ENCODE assay signal across 31 cellular contexts in the genomic region with DNA sequence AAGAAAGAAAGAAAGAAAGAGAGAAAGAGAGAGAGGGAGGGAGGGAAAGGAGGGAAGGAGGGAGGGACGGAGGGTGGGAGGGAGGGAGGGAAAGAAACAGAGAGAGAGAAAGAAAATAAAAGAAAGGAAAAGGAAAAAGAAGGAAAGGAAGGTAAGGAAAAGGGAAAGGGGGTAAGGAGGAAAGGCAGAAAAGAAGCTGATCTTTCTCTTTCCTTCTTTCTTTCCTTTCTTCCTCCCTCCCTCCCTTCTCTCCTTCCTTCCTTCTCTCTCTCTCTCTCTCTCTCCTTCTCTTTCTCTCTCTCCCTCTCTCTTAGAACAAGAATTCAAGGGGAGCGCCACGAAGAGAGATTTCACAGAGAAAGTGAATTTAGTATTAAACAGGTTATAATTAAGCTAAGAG. TPM values are rescaled to one million over a fixed set of nuclear protein-coding genes. Genes with fewer than 3 reads are reported as not detected.
"Had no signal": no experiment of that assay in that cellular context is flagged by ENCODE, and none has a peak within 500 bp of the region (broad histone marks: within the 10 kb centered on the region; RNA-seq: fewer than 3 reads in every experiment).

No MANE protein-coding gene starts in this region.

- H3K9me3 ChIP-seq: testis, thyroid gland had no signal

- FAIRE-seq: urothelium cell line had no signal

- H3K4me3 Mint-ChIP-seq: stimulated activated effector memory CD8-positive, alpha-beta T cell treated with anti-CD3 and anti-CD28 coated beads, Interleukin-12 subunit alpha, Interleukin-12 subunit beta, amount 100 ng/mL, for 72 hours; stimulated activated memory B cell treated with anti-CD40 and anti-IgM and Interleukin-4, amounts not matched to agents 10 μg/mL and 1 μg/mL and 100 μg/mL, for 72 hours; stimulated activated naive B cell treated with anti-CD40 and anti-IgM and Interleukin-4, amounts not matched to agents 10 μg/mL and 1 μg/mL and 100 μg/mL, for 72 hours; stimulated activated naive CD8-positive, alpha-beta T cell treated with anti-CD3 and anti-CD28 coated beads, Interleukin-15, amount 100 ng/mL, for 72 hours; stimulated activated naive CD8-positive, alpha-beta T cell treated with anti-CD3 and anti-CD28 coated beads, Interleukin-15, Interleukin-2, amounts not matched to agents 100 ng/mL and 50 ng/mL, for 24 hours; type B pancreatic cell had no signal

- H3K27ac ChIP-seq: stomach, suprapubic skin, testis, thoracic aorta, thyroid gland, tibial artery, tibial nerve, transverse colon, upper lobe of left lung, upper lobe of right lung, uterus, vagina had no signal

- H3K36me3 ChIP-seq: stomach, suprapubic skin, thoracic aorta, thyroid gland, tibial nerve, transverse colon, upper lobe of left lung, upper lobe of right lung, uterus, vagina had no signal

- DNase-seq: stimulated activated CD4-positive, alpha-beta T cell treated with anti-CD3 and anti-CD28 coated beads, Interleukin-2, amount 100 ng/mL, for 48 hours; stimulated activated CD4-positive, alpha-beta T cell treated with anti-CD3 and anti-CD28 coated beads, Interleukin-4, amount 100 ng/mL, for 1 hour; stimulated activated CD4-positive, alpha-beta T cell treated with anti-CD3 and anti-CD28 coated beads, Interleukin-4, amount 100 ng/mL, for 24 hours; stimulated activated CD4-positive, alpha-beta T cell treated with anti-CD3 and anti-CD28 coated beads, Interleukin-4, amount 100 ng/mL, for 4 hours; stimulated activated CD8-positive, alpha-beta memory T cell treated with anti-CD3 and anti-CD28 coated beads, Interleukin-4, amount 100 ng/mL, for 48 hours; stimulated activated naive B cell treated with anti-CD40 and anti-IgM and Interleukin-4, amounts not matched to agents 10 μg/mL and 1 μg/mL and 100 μg/mL, for 72 hours; stimulated activated naive CD4-positive, alpha-beta T cell; stimulated activated naive CD4-positive, alpha-beta T cell treated with Interleukin-2 at 50 U/mL for 16 hours; stimulated activated naive CD8-positive, alpha-beta T cell treated with anti-CD3 and anti-CD28 coated beads, Interleukin-15, amount 100 ng/mL, for 72 hours; stimulated activated naive CD8-positive, alpha-beta T cell treated with anti-CD3 and anti-CD28 coated beads, Interleukin-15, Interleukin-2, amounts not matched to agents 100 U/mL and 50 U/mL, for 24 hours; stomach; substantia nigra; testis; thyroid gland; tibial artery; transverse colon; trophoblast cell; upper lobe of left lung; upper lobe of right lung; uterus had no signal

- H3K27me3 ChIP-seq: stomach, suprapubic skin, testis, thyroid gland, tibial artery, tibial nerve, transverse colon, upper lobe of left lung, upper lobe of right lung, uterus, vagina had no signal

- H3K27ac Mint-ChIP-seq: stimulated activated effector memory CD8-positive, alpha-beta T cell treated with anti-CD3 and anti-CD28 coated beads, Interleukin-12 subunit alpha, Interleukin-12 subunit beta, amount 100 ng/mL, for 72 hours; stimulated activated memory B cell treated with anti-CD40 and anti-IgM and Interleukin-4, amounts not matched to agents 10 μg/mL and 1 μg/mL and 100 μg/mL, for 72 hours; stimulated activated naive B cell treated with anti-CD40 and anti-IgM and Interleukin-4, amounts not matched to agents 10 μg/mL and 1 μg/mL and 100 μg/mL, for 72 hours; stimulated activated naive CD8-positive, alpha-beta T cell treated with anti-CD3 and anti-CD28 coated beads, Interleukin-15, amount 100 ng/mL, for 72 hours; stimulated activated naive CD8-positive, alpha-beta T cell treated with anti-CD3 and anti-CD28 coated beads, Interleukin-15, Interleukin-2, amounts not matched to agents 100 ng/mL and 50 ng/mL, for 24 hours; type B pancreatic cell had no signal

- H3K4me1 Mint-ChIP-seq: stimulated activated effector memory CD8-positive, alpha-beta T cell treated with anti-CD3 and anti-CD28 coated beads, Interleukin-12 subunit alpha, Interleukin-12 subunit beta, amount 100 ng/mL, for 72 hours; stimulated activated memory B cell treated with anti-CD40 and anti-IgM and Interleukin-4, amounts not matched to agents 10 μg/mL and 1 μg/mL and 100 μg/mL, for 72 hours; stimulated activated naive CD8-positive, alpha-beta T cell treated with anti-CD3 and anti-CD28 coated beads, Interleukin-15, amount 100 ng/mL, for 72 hours had no signal

- H3K36me3 Mint-ChIP-seq: stimulated activated effector memory CD8-positive, alpha-beta T cell treated with anti-CD3 and anti-CD28 coated beads, Interleukin-12 subunit alpha, Interleukin-12 subunit beta, amount 100 ng/mL, for 72 hours; stimulated activated memory B cell treated with anti-CD40 and anti-IgM and Interleukin-4, amounts not matched to agents 10 μg/mL and 1 μg/mL and 100 μg/mL, for 72 hours; type B pancreatic cell had no signal

- ATAC-seq: stimulated activated effector memory CD8-positive, alpha-beta T cell treated with anti-CD3 and anti-CD28 coated beads, Interleukin-12 subunit alpha, Interleukin-12 subunit beta, amount 100 ng/mL, for 72 hours; stimulated activated memory B cell treated with anti-CD40 and anti-IgM and Interleukin-4, amounts not matched to agents 10 μg/mL and 1 μg/mL and 100 μg/mL, for 72 hours; stimulated activated naive B cell treated with anti-CD40 and anti-IgM and Interleukin-4, amounts not matched to agents 10 μg/mL and 1 μg/mL and 100 μg/mL, for 72 hours; stimulated activated naive CD8-positive, alpha-beta T cell treated with anti-CD3 and anti-CD28 coated beads, Interleukin-15, amount 100 ng/mL, for 72 hours; stimulated activated naive CD8-positive, alpha-beta T cell treated with anti-CD3 and anti-CD28 coated beads, Interleukin-15, Interleukin-2, amounts not matched to agents 100 U/mL and 50 U/mL, for 24 hours; upper lobe of right lung had no signal

- H3K4me1 ChIP-seq: stomach, suprapubic skin, testis, thyroid gland, tibial artery, tibial nerve, transverse colon, upper lobe of left lung, upper lobe of right lung, uterus, vagina had no signal

- H3K27me3 Mint-ChIP-seq: type B pancreatic cell had no signal

- H3K4me3 ChIP-seq: stomach, suprapubic skin, testis, thoracic aorta, thyroid gland, tibial artery, tibial nerve, transverse colon, upper lobe of left lung, upper lobe of right lung, uterus, vagina had no signal

RNA-seq across cellular contexts. Expression of gene TRH, which starts 55.2 kb away (rescaled TPM):
- total RNA-seq: subcutaneous adipose tissue, suprapubic skin, thoracic aorta, tibial nerve, transverse colon, upper lobe of right lung, ureter had no signal
- polyA plus RNA-seq: stomach had no signal
